ENCODE assay signal across 8 cellular contexts in the genomic region with DNA sequence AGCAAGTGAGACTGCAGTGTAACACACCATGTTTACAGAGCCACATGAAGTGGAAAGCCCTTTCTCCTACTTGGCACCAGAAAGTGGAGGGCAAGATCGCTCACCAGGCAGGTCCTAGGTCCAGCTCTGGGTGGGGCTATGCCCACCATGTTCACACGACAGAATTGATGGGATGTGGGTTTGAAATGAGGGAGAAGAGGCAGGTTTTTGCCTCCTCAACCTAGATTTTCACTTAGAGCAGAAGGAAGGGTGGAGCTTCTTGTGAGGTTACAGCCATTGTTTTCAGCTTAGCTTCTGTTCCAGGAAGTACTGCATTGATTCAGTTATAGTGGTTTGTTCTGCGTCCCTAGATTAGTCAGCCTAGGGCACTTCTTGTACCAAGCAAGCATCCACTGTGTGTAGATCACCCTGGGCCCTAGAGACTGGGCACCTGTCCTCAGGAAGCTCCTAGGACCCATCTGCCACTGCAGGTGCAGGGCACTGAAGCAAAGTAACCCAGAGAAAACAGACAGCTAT. TPM values are rescaled to one million over a fixed set of nuclear protein-coding genes. Genes with fewer than 3 reads are reported as not detected.
A peak's percentile ranks its signal among the peaks of the same experiment; 100 is the strongest.
DNase-seq lines count a peak whose midpoint lies in the region; ATAC-seq and TF ChIP-seq lines count a peak whose summit lies in the region.

No MANE protein-coding gene starts in this region.

- no peak for TF ChIP-seq CTCF in GM12875 (IDR thresholded peaks at IDR 0.05; ENCODE audit: borderline replicate concordance, insufficient read depth, low read depth, low read length)
- TF ChIP-seq CTCF in NB4 (IDR thresholded peaks at IDR 0.05; ENCODE audit: low read depth, low read length): no peak
- no peak for TF ChIP-seq CTCF in neural progenitor cell (IDR thresholded peaks at IDR 0.05)

- no peak for TF ChIP-seq POLR2A in NB4 (IDR thresholded peaks at IDR 0.05; ENCODE audit: extremely low read depth, insufficient read length)

- intact Hi-C loops in posterior cingulate gyrus (cut with DNase I): no loop called here

- H3K36me3 Mint-ChIP-seq in activated naive CD4-positive, alpha-beta T cell treated with anti-CD3 and anti-CD28 coated beads, Interleukin-2, amount 10 ng/mL, durations not matched to agents 7 days and 5 days: peaks cover 58% of the 10 kb centered on the region
- no peaks in the 10 kb centered on the region for H3K36me3 Mint-ChIP-seq in neural progenitor cell

- H3K4me3 ChIP-seq in GM12875 (ENCODE audit: low read depth, low read length): peak overlapping the region; percentile 74
- peak overlapping the region; percentile 92 for H3K4me3 ChIP-seq in NB4 (ENCODE audit: low read depth, low read length)
- H3K4me3 ChIP-seq in neural progenitor cell: no peak overlapping the region

- H3K36me3 ChIP-seq in neural progenitor cell: no peaks in the 10 kb centered on the region

- H3K9me3 ChIP-seq in neural progenitor cell (ENCODE audit: low read depth): no peaks in the 10 kb centered on the region

- DNase-seq in NB4 (ENCODE audit: low read depth) (peak; percentile 79), renal cortical epithelial cell (ENCODE audit: low read depth) (peak; percentile 9), neural progenitor cell (ENCODE audit: low spot score) (no peak), D341Med (ENCODE audit: low spot score) (no peak), posterior cingulate gyrus (no peak)
- peak; percentile 61 for DNase-seq in activated naive CD4-positive, alpha-beta T cell treated with anti-CD3 and anti-CD28 coated beads, Interleukin-2, amount 10 ng/mL, durations not matched to agents 7 days and 5 days

- H3K4me2 ChIP-seq in neural progenitor cell: no peak overlapping the region

- no peak overlapping the region for H2AFZ ChIP-seq in neural progenitor cell (replicated peaks)

- H3F3A ChIP-seq in neural progenitor cell (ENCODE audit: low read depth): no peaks in the 10 kb centered on the region

- H3K4me1 Mint-ChIP-seq in activated naive CD4-positive, alpha-beta T cell treated with anti-CD3 and anti-CD28 coated beads, Interleukin-2, amount 10 ng/mL, durations not matched to agents 7 days and 5 days: peaks cover 58% of the 10 kb centered on the region
- no peaks in the 10 kb centered on the region for H3K4me1 Mint-ChIP-seq in neural progenitor cell

- peak overlapping the region; percentile 93 for H3K4me3 Mint-ChIP-seq in activated naive CD4-positive, alpha-beta T cell treated with anti-CD3 and anti-CD28 coated beads, Interleukin-2, amount 10 ng/mL, durations not matched to agents 7 days and 5 days
- H3K4me3 Mint-ChIP-seq in neural progenitor cell: no peak overlapping the region

- H3K27ac Mint-ChIP-seq in activated naive CD4-positive, alpha-beta T cell treated with anti-CD3 and anti-CD28 coated beads, Interleukin-2, amount 10 ng/mL, durations not matched to agents 7 days and 5 days: peak overlapping the region; percentile 98
- no peak overlapping the region for H3K27ac Mint-ChIP-seq in neural progenitor cell

- no peaks in the 10 kb centered on the region for H3K27me3 Mint-ChIP-seq in activated naive CD4-positive, alpha-beta T cell treated with anti-CD3 and anti-CD28 coated beads, Interleukin-2, amount 10 ng/mL, durations not matched to agents 7 days and 5 days
- H3K27me3 Mint-ChIP-seq in neural progenitor cell (ENCODE audit: insufficient read depth, low read depth): no peaks in the 10 kb centered on the region

- H3K9me3 Mint-ChIP-seq in activated naive CD4-positive, alpha-beta T cell treated with anti-CD3 and anti-CD28 coated beads, Interleukin-2, amount 10 ng/mL, durations not matched to agents 7 days and 5 days: no peaks in the 10 kb centered on the region
- no peaks in the 10 kb centered on the region for H3K9me3 Mint-ChIP-seq in neural progenitor cell

- H3K79me2 ChIP-seq in neural progenitor cell (ENCODE audit: low read depth): no peaks in the 10 kb centered on the region

- CTCF ChIA-PET in activated naive CD4-positive, alpha-beta T cell treated with anti-CD3 and anti-CD28 coated beads, Interleukin-2, amount 10 ng/mL, durations not matched to agents 7 days and 5 days (lab: Charles Lee): interaction anchor here (0.8 to 1.0 kb wide), 2 partner anchors 22 to 87 kb away, joined by 3 read pairs; no protein-coding TSS in a partner anchor

- no peak overlapping the region for H3K27ac ChIP-seq in neural progenitor cell

- no peaks in the 10 kb centered on the region for H4K20me1 ChIP-seq in neural progenitor cell (ENCODE audit: low read depth)

- no peak overlapping the region for H3K9ac ChIP-seq in neural progenitor cell

- H3K4me1 ChIP-seq in neural progenitor cell: no peaks in the 10 kb centered on the region

- peak; percentile 37 for ATAC-seq in GM21576 (IDR thresholded peaks at IDR 0.05; ENCODE audit: unreplicated experiment)

- H3K27me3 ChIP-seq in neural progenitor cell: no peaks in the 10 kb centered on the region

RNA-seq across cellular contexts. Expression of a gene that starts 2.3 kb away (rescaled TPM):
- total RNA-seq in renal cortical epithelial cell: not detected in 2 replicates
- not detected in 2 replicates for total RNA-seq in neural progenitor cell (ENCODE audit: low replicate concordance)

Comparison
In these comparisons a context has a peak if more than half of its experiments do, and no peak if none do; other contexts are left out.
1. DNase-seq: peak in NB4 (single experiment), activated naive CD4-positive, alpha-beta T cell treated with anti-CD3 and anti-CD28 coated beads, Interleukin-2, amount 10 ng/mL, durations not matched to agents 7 days and 5 days (single experiment) and renal cortical epithelial cell (single experiment); none in neural progenitor cell (single experiment), D341Med (single experiment) and posterior cingulate gyrus (0 of 10).